12 cellular contexts compared by ENCODE assay signal in the genomic region with DNA sequence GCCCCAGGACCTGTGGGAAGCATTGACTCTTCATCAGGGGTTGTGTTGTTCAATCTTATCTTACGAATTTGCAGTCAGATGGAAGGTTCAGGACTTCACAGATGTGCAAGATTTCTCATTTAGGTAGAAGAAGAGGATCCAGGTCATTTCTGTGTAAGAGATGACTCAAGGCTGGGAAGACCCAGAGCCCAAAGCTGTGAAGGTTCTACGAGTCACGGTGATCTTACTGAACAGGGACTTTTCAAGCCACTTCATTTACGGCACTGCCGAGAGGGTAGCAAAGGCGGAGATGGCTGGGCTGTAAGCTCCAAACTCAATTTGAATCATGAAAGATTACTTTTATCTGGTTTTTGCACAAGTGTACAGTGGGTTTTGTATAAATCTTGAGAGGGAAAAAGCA.
A peak's percentile ranks its signal among the peaks of the same experiment; 100 is the strongest.
DNase-seq lines count a peak whose midpoint lies in the region; ATAC-seq and TF ChIP-seq lines count a peak whose summit lies in the region.
"Had no signal": no experiment of that assay in that cellular context is flagged by ENCODE, and none has a peak within 500 bp of the region (broad histone marks: within the 10 kb centered on the region; RNA-seq: fewer than 3 reads in every experiment).

No MANE protein-coding gene starts in this region.

- H3K4me1 ChIP-seq in HAP-1 (no peaks in the 10 kb centered on the region), BE2C (no peaks in the 10 kb centered on the region)
- H3K4me1 ChIP-seq: stomach had no signal

- H3K27me3 ChIP-seq in HAP-1 (ENCODE audit: low read depth) (no peaks in the 10 kb centered on the region), BE2C (no peaks in the 10 kb centered on the region)
- H3K27me3 ChIP-seq: neutrophil, stomach had no signal

- peak; percentile 72 for ATAC-seq in GM18520 (IDR thresholded peaks at IDR 0.05; ENCODE audit: unreplicated experiment)
- peak; percentile 74 for ATAC-seq in HG02588 (IDR thresholded peaks at IDR 0.05; ENCODE audit: unreplicated experiment)
- peak; percentile 41 for ATAC-seq in HG03571 (IDR thresholded peaks at IDR 0.05; ENCODE audit: unreplicated experiment)

- CTCF ChIA-PET in GM10248 (lab: Yijun Ruan, JAX) = no interaction called here

- DNase-seq in GM10248 (ENCODE audit: extremely low spot score) (peak; percentile 26), occipital lobe (lab: John Stamatoyannopoulos, UW) (no peak), HAP-1 (ENCODE audit: low spot score in 2 of 2) (no peak), BE2C (no peak), UCSD-AML1 (lab: John Stamatoyannopoulos, UW; ENCODE audit: unreplicated experiment) (no peak)
- DNase-seq: CD4-positive, CD25-positive, alpha-beta regulatory T cell; NCI-H2081 treated with DMSO at 0.1 percent for 48 hours; stomach had no signal

- in situ Hi-C loops in HAP-1 (cut with MboI; ENCODE audit: low sequenced_read_pairs) = no loop called here

- H3K9me3 ChIP-seq in HAP-1 (no peaks in the 10 kb centered on the region), BE2C (no peaks in the 10 kb centered on the region)
- H3K9me3 ChIP-seq: neutrophil, stomach had no signal

- POLR2A ChIA-PET in GM10248 (lab: Yijun Ruan, JAX) = no interaction called here

- no peak for TF ChIP-seq CTCF in GM10248 (IDR thresholded peaks at IDR 0.05; ENCODE audit: control extremely low read depth, extremely low read depth, low read depth, missing control alignments)
- no peak for TF ChIP-seq CTCF in BE2C (IDR thresholded peaks at IDR 0.05; ENCODE audit: low read depth, low read length)

- no peak overlapping the region for H3K4me3 ChIP-seq in HAP-1
- no peak overlapping the region for H3K4me3 ChIP-seq in BE2C (ENCODE audit: low read depth, low read length)
- H3K4me3 ChIP-seq: stomach had no signal

- H3K36me3 ChIP-seq in HAP-1 (replicated peaks) = no peaks in the 10 kb centered on the region
- no peaks in the 10 kb centered on the region for H3K36me3 ChIP-seq in BE2C
- H3K36me3 ChIP-seq: neutrophil, stomach had no signal
